13 cellular contexts compared by ENCODE assay signal in genomic region chr3:40847571-40847992, GRCh38.
DNase-seq lines count a peak whose midpoint lies in the region; ATAC-seq and TF ChIP-seq lines count a peak whose summit lies in the region.
"Had no signal": no experiment of that assay in that cellular context is flagged by ENCODE, and none has a peak within 500 bp of the region (broad histone marks: within the 10 kb centered on the region; RNA-seq: fewer than 3 reads in every experiment).

No MANE protein-coding gene starts in this region.

- no peak overlapping the region for H3K4me3 Mint-ChIP-seq in Caco-2 (ENCODE audit: unreplicated experiment)
- H3K4me3 Mint-ChIP-seq: mesothelial cell of epicardium had no signal

- intact Hi-C loops in Caco-2 (cut with micrococcal nuclease; ENCODE audit: unreplicated experiment): loop anchor here (1.0 to 10.0 kb wide), 2 partner anchors 127 to 347 kb away; partner anchors contain the start of gene CTNNB1
- intact Hi-C loops in mucosa of descending colon (cut with DNase I, micrococcal nuclease): no loop called here
- intact Hi-C loops in gastrocnemius medialis (cut with DNase I; ENCODE audit: low total_unique reads): no loop called here

- H3K4me3 ChIP-seq in Caco-2 (ENCODE audit: low read depth, low read length) (no peak overlapping the region), gastroesophageal sphincter (no peak overlapping the region), mucosa of descending colon (no peak overlapping the region), gastrocnemius medialis (no peak overlapping the region)
- H3K4me3 ChIP-seq: thoracic aorta had no signal

- POLR2A ChIA-PET in Caco-2 (lab: Charles Lee): no interaction called here

- ATAC-seq in gastroesophageal sphincter (peak; percentile 34), mucosa of descending colon (peak; percentile 59), GM18867 (IDR thresholded peaks at IDR 0.05; ENCODE audit: unreplicated experiment) (no peak), gastrocnemius medialis (no peak), HG02571 (IDR thresholded peaks at IDR 0.05; ENCODE audit: unreplicated experiment) (no peak)

- H3K36me3 ChIP-seq in Caco-2 (ENCODE audit: control insufficient read depth, insufficient read depth, low read length): no peaks in the 10 kb centered on the region
- H3K36me3 ChIP-seq in gastroesophageal sphincter: no peaks in the 10 kb centered on the region
- H3K36me3 ChIP-seq in mucosa of descending colon (ENCODE audit: low read depth): no peaks in the 10 kb centered on the region
- H3K36me3 ChIP-seq in gastrocnemius medialis: no peaks in the 10 kb centered on the region
- H3K36me3 ChIP-seq: thoracic aorta had no signal

- no peaks in the 10 kb centered on the region for H3K27me3 ChIP-seq in Caco-2 (replicated peaks; ENCODE audit: control insufficient read depth, insufficient read depth, low read length)
- no peaks in the 10 kb centered on the region for H3K27me3 ChIP-seq in gastroesophageal sphincter
- H3K27me3 ChIP-seq in gastrocnemius medialis: no peaks in the 10 kb centered on the region

- no TSS peak for BruUV-seq in Caco-2 (replicated peaks; lab: Mats Ljungman, UMichigan)

- no peaks in the 10 kb centered on the region for H3K9me3 ChIP-seq in Caco-2
- H3K9me3 ChIP-seq in gastroesophageal sphincter: peaks cover 0 to 8% (median 0%) of the 10 kb centered on the region in 3 donors
- no peaks in the 10 kb centered on the region for H3K9me3 ChIP-seq in mucosa of descending colon
- H3K9me3 ChIP-seq in gastrocnemius medialis: no peaks in the 10 kb centered on the region
- H3K9me3 ChIP-seq: thoracic aorta had no signal

- TF ChIP-seq CTCF in Caco-2 (IDR thresholded peaks at IDR 0.05; ENCODE audit: insufficient read depth in 1 of 2, low read depth in 1 of 2, low read length in 1 of 2, severe bottlenecking in 1 of 2, unreplicated experiment in 1 of 2) (peak in 1 of 2 experiments; percentile 28), gastroesophageal sphincter (IDR thresholded peaks at IDR 0.05) (peak in 1 of 4 experiments; percentile 36), mucosa of descending colon (IDR thresholded peaks at IDR 0.05) (no peak), gastrocnemius medialis (IDR thresholded peaks at IDR 0.05 in 4 of 5, conservative IDR thresholded peaks at IDR 0.05 in 1 of 5) (no peak)

- in situ Hi-C loops in SK-MEL-5 (cut with HindIII; ENCODE audit: low pct_unique_long_range_greater_than_20kb, low sequenced_read_pairs): no loop called here
- in situ Hi-C loops in gastrocnemius medialis (cut with MboI; ENCODE audit: low sequenced_read_pairs in 4 of 4): no loop called here

- H3K27ac Mint-ChIP-seq in Caco-2 (ENCODE audit: unreplicated experiment): no peak overlapping the region
- H3K27ac Mint-ChIP-seq: mesothelial cell of epicardium had no signal

- H3K4me1 ChIP-seq in Caco-2 (0 out of 2 replicates have a peak, but pooled peaks cover 7% of the 10 kb centered on the region), gastroesophageal sphincter (no peaks in the 10 kb centered on the region), mucosa of descending colon (ENCODE audit: low read depth) (no peaks in the 10 kb centered on the region), gastrocnemius medialis (no peaks in the 10 kb centered on the region)

- CTCF ChIA-PET in Caco-2 (lab: Charles Lee): interaction anchor here (0.6 to 0.7 kb wide), 2 partner anchors 229 to 390 kb away, joined by 3 to 4 read pairs; no protein-coding TSS in a partner anchor

- H3K27ac ChIP-seq in gastroesophageal sphincter: no peak overlapping the region
- no peak overlapping the region for H3K27ac ChIP-seq in gastrocnemius medialis
- H3K27ac ChIP-seq: C4-2B, thoracic aorta had no signal

- H3K9me3 Mint-ChIP-seq in Caco-2 (ENCODE audit: unreplicated experiment): no peaks in the 10 kb centered on the region
- H3K9me3 Mint-ChIP-seq: mesothelial cell of epicardium had no signal

- peaks cover 13% of the 10 kb centered on the region for H3K4me1 Mint-ChIP-seq in Caco-2 (ENCODE audit: low read depth, unreplicated experiment)

- TF ChIP-seq POLR2A in gastroesophageal sphincter (IDR thresholded peaks at IDR 0.05) (no peak), gastrocnemius medialis (IDR thresholded peaks at IDR 0.05) (no peak)

- peak; percentile 40 to 54 for DNase-seq in Caco-2
- DNase-seq in SK-MEL-5 (ENCODE audit: low read depth, low spot score): peak; percentile 26
- DNase-seq in mucosa of descending colon: peak in 1 of 3 donors; percentile 4
- no peak for DNase-seq in T-helper 1 cell
- no peak for DNase-seq in gastrocnemius medialis
- DNase-seq: NCI-H1694; stimulated activated CD4-positive, alpha-beta T cell treated with anti-CD3 and anti-CD28 coated beads, Interleukin-2, amount 100 ng/mL, for 24 hours had no signal

- no peaks in the 10 kb centered on the region for H3K27me3 Mint-ChIP-seq in Caco-2 (ENCODE audit: insufficient read depth, unreplicated experiment)

- TF ChIP-seq EP300 in gastroesophageal sphincter (IDR thresholded peaks at IDR 0.05): no peak

- 53 to 62% methylated on average over 2 of the region's 5 CpGs for WGBS in gastroesophageal sphincter (ENCODE audit: low coverage in 1 of 2), 2 donors

- no peaks in the 10 kb centered on the region for H3K36me3 Mint-ChIP-seq in Caco-2 (ENCODE audit: insufficient read depth, unreplicated experiment)
- H3K36me3 Mint-ChIP-seq: mesothelial cell of epicardium had no signal

Comparison
In these comparisons a context has a peak if more than half of its experiments do, and no peak if none do; other contexts are left out.
1. DNase-seq: peak in Caco-2 (2 of 2) and SK-MEL-5 (single experiment); none in T-helper 1 cell (0 of 5) and gastrocnemius medialis (0 of 2).
2. ATAC-seq: peak in gastroesophageal sphincter (single experiment) and mucosa of descending colon (single experiment); none in GM18867 (single experiment), gastrocnemius medialis (0 of 2) and HG02571 (single experiment).